Comparison of ENCODE assay signal across 20 cellular contexts in the genomic region with DNA sequence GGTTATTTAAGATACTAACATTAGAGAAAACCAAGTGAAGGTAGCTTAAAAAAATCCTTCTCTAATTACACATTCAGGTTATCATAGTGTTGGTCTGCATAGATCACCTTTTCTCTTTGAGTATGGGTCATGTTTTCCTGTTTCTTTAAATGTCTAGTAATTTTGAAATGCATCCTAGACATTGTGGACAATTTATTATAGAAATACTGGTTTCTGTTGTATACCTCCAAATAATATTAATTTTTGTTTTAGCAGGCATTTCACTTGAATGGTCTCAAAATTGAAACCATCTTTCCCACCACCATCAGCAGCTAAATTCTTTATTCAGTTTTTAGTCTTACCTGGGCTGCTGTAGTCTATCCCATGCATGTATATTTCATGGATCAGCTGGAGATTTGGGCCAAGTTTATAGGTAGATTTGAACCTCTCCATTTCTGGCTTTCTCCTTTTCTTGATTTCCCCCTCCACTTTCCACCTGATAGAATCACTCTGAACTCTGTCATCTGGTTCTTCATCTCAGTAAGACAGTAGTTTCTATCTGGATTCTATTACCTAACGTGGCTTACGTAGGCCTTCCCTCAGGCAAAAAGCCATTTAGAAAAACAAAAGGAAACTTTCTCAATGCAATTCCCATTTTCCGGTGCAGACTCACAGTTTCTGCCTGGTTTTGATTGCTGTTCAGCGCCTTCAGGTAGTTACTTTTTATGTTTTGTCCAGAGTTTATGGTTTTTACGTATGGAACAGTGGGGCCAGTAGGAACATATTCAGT.
"Had no signal": no experiment of that assay in that cellular context is flagged by ENCODE, and none has a peak within 500 bp of the region (broad histone marks: within the 10 kb centered on the region; RNA-seq: fewer than 3 reads in every experiment).

No MANE protein-coding gene starts in this region.

- H3K36me3 ChIP-seq: brain microvascular endothelial cell, esophagus muscularis mucosa, sigmoid colon, spleen, thoracic aorta had no signal

- DNase-seq: activated B cell treated with CpG ODN at 0.5 μM for 24 hours; activated CD4-positive, alpha-beta memory T cell treated with anti-CD3 and anti-CD28 coated beads for 36 hours; activated CD4-positive, alpha-beta T cell treated with anti-CD3 and anti-CD28 coated beads for 4 hours; activated CD8-positive, alpha-beta memory T cell treated with anti-CD3 and anti-CD28 coated beads, Interleukin-2, amount 10 ng/mL, durations not matched to agents 7 days and 5 days; activated effector memory CD4-positive, alpha-beta T cell treated with Interleukin-2 at 50 U/mL for 16 hours; activated naive CD4-positive, alpha-beta T cell treated with anti-CD3 and anti-CD28 coated beads, Interleukin-2, amount 10 ng/mL, durations not matched to agents 7 days and 5 days; activated T-cell treated with anti-CD3 and anti-CD28 coated beads, Interleukin-2, amount 50 U/mL, for 1 hour; aorta; brain microvascular endothelial cell; cortex of kidney; effector CD4-positive, alpha-beta T cell; nucleus accumbens; sigmoid colon; spleen; stimulated activated CD4-positive, alpha-beta T cell treated with anti-CD3 and anti-CD28 coated beads, Interleukin-4, amount 100 ng/mL, for 4 hours; stimulated activated naive B cell treated with anti-CD40 and anti-IgM and Interleukin-4, amounts not matched to agents 10 μg/mL and 1 μg/mL and 100 μg/mL, for 72 hours had no signal

- H3K27me3 Mint-ChIP-seq: activated B cell treated with CpG ODN at 0.5 μM for 24 hours; activated CD4-positive, alpha-beta memory T cell treated with anti-CD3 and anti-CD28 coated beads for 36 hours; activated CD8-positive, alpha-beta memory T cell treated with anti-CD3 and anti-CD28 coated beads, Interleukin-2, amount 10 ng/mL, durations not matched to agents 7 days and 5 days; activated naive CD4-positive, alpha-beta T cell treated with anti-CD3 and anti-CD28 coated beads, Interleukin-2, amount 10 ng/mL, durations not matched to agents 7 days and 5 days; central memory CD8-positive, alpha-beta T cell; stimulated activated naive B cell treated with anti-CD40 and anti-IgM and Interleukin-4, amounts not matched to agents 10 μg/mL and 1 μg/mL and 100 μg/mL, for 72 hours had no signal

- H3K27ac Mint-ChIP-seq: activated B cell treated with CpG ODN at 0.5 μM for 24 hours; activated CD4-positive, alpha-beta memory T cell treated with anti-CD3 and anti-CD28 coated beads for 36 hours; activated CD8-positive, alpha-beta memory T cell treated with anti-CD3 and anti-CD28 coated beads, Interleukin-2, amount 10 ng/mL, durations not matched to agents 7 days and 5 days; activated naive CD4-positive, alpha-beta T cell treated with anti-CD3 and anti-CD28 coated beads, Interleukin-2, amount 10 ng/mL, durations not matched to agents 7 days and 5 days; nephron had no signal

- H3K4me3 ChIP-seq: esophagus muscularis mucosa, sigmoid colon, spleen, thoracic aorta had no signal

- H3K27me3 ChIP-seq: brain microvascular endothelial cell, esophagus muscularis mucosa, sigmoid colon, spleen had no signal

- H3K27ac ChIP-seq: brain microvascular endothelial cell, esophagus muscularis mucosa, sigmoid colon, spleen, thoracic aorta had no signal

- H3K4me3 Mint-ChIP-seq: activated B cell treated with CpG ODN at 0.5 μM for 24 hours; activated CD4-positive, alpha-beta memory T cell treated with anti-CD3 and anti-CD28 coated beads for 36 hours; activated CD8-positive, alpha-beta memory T cell treated with anti-CD3 and anti-CD28 coated beads, Interleukin-2, amount 10 ng/mL, durations not matched to agents 7 days and 5 days; activated naive CD4-positive, alpha-beta T cell treated with anti-CD3 and anti-CD28 coated beads, Interleukin-2, amount 10 ng/mL, durations not matched to agents 7 days and 5 days; central memory CD8-positive, alpha-beta T cell; nephron; stimulated activated naive B cell treated with anti-CD40 and anti-IgM and Interleukin-4, amounts not matched to agents 10 μg/mL and 1 μg/mL and 100 μg/mL, for 72 hours had no signal

- H3K9me3 ChIP-seq: esophagus muscularis mucosa, sigmoid colon, thoracic aorta had no signal
